Comparison of ENCODE assay signal across 11 cellular contexts in genomic region chr6:9516207-9516606, GRCh38.
DNase-seq lines count a peak whose midpoint lies in the region; ATAC-seq and TF ChIP-seq lines count a peak whose summit lies in the region.
"Had no signal": no experiment of that assay in that cellular context is flagged by ENCODE, and none has a peak within 500 bp of the region (broad histone marks: within the 10 kb centered on the region; RNA-seq: fewer than 3 reads in every experiment).

No MANE protein-coding gene starts in this region.

- H3K36me3 ChIP-seq in cardiac muscle cell (no peaks in the 10 kb centered on the region), right atrium auricular region (no peaks in the 10 kb centered on the region), lower lobe of right lung (no peaks in the 10 kb centered on the region)

- no peaks in the 10 kb centered on the region for H3K27me3 ChIP-seq in cardiac muscle cell
- H3K27me3 ChIP-seq in right atrium auricular region, result no peaks in the 10 kb centered on the region
- H3K27me3 ChIP-seq in lower lobe of right lung (ENCODE audit: low read depth), result no peaks in the 10 kb centered on the region

- intact Hi-C loops in lower lobe of right lung (cut with DNase I), result no loop called here

- H3K27ac ChIP-seq in cardiac muscle cell (peak overlapping the region; percentile 17), right atrium auricular region (no peak overlapping the region), lower lobe of right lung (no peak overlapping the region)

- H3K4me1 ChIP-seq in cardiac muscle cell (ENCODE audit: low read depth), result peaks cover 6% of the 10 kb centered on the region
- H3K4me1 ChIP-seq in right atrium auricular region, result no peaks in the 10 kb centered on the region
- no peaks in the 10 kb centered on the region for H3K4me1 ChIP-seq in lower lobe of right lung

- ATAC-seq in HG03432 (IDR thresholded peaks at IDR 0.05; ENCODE audit: unreplicated experiment) (no peak), GM18873 (IDR thresholded peaks at IDR 0.05; ENCODE audit: low FRiP score, unreplicated experiment) (no peak), lower lobe of right lung (no peak)
- ATAC-seq: stimulated activated effector memory CD8-positive, alpha-beta T cell treated with anti-CD3 and anti-CD28 coated beads, Interleukin-12 subunit alpha, Interleukin-12 subunit beta, amount 100 ng/mL, for 72 hours had no signal

- TF ChIP-seq CTCF in cardiac muscle cell (IDR thresholded peaks at IDR 0.05; ENCODE audit: low read depth, low read length), result no peak
- TF ChIP-seq CTCF in right atrium auricular region (IDR thresholded peaks at IDR 0.05), result no peak
- TF ChIP-seq CTCF in foreskin fibroblast (IDR thresholded peaks at IDR 0.05; ENCODE audit: low read depth, low read length), result no peak
- TF ChIP-seq CTCF in lower lobe of right lung (IDR thresholded peaks at IDR 0.05), result no peak

- DNase-seq in cardiac muscle cell (ENCODE audit: low read depth in 1 of 2, low spot score in 1 of 2) (peak; percentile 41 to 82), right atrium auricular region (ENCODE audit: low spot score) (no peak), SW 1271 (lab: John Stamatoyannopoulos, UW) (peak; percentile 82 to 94), foreskin fibroblast (peak; percentile 82 to 91), NCI-H2171 treated with DMSO at 0.1 percent for 48 hours (lab: John Stamatoyannopoulos, UW) (no peak), lower lobe of right lung (no peak)
- DNase-seq: activated naive CD8-positive, alpha-beta T cell treated with anti-CD3 and anti-CD28 coated beads, Interleukin-2, amount 10 ng/mL, durations not matched to agents 7 days and 5 days; OCI-M1 had no signal

- H3K4me3 ChIP-seq in cardiac muscle cell (no peak overlapping the region), right atrium auricular region (no peak overlapping the region), foreskin fibroblast (ENCODE audit: low read depth in 1 of 2, low read length in 2 of 2) (no peak overlapping the region), lower lobe of right lung (no peak overlapping the region)

- H3K9me3 ChIP-seq in cardiac muscle cell (ENCODE audit: low read depth) (no peaks in the 10 kb centered on the region), right atrium auricular region (no peaks in the 10 kb centered on the region), lower lobe of right lung (no peaks in the 10 kb centered on the region)

Comparison
In these comparisons a context has a peak if more than half of its experiments do, and no peak if none do; other contexts are left out.
1. DNase-seq: peak in cardiac muscle cell (2 of 2), SW 1271 (2 of 2) and foreskin fibroblast (2 of 2); none in right atrium auricular region (single experiment), NCI-H2171 treated with DMSO at 0.1 percent for 48 hours (single experiment) and lower lobe of right lung (single experiment).